Comparison of ENCODE assay signal across 1 cellular context in the genomic region with DNA sequence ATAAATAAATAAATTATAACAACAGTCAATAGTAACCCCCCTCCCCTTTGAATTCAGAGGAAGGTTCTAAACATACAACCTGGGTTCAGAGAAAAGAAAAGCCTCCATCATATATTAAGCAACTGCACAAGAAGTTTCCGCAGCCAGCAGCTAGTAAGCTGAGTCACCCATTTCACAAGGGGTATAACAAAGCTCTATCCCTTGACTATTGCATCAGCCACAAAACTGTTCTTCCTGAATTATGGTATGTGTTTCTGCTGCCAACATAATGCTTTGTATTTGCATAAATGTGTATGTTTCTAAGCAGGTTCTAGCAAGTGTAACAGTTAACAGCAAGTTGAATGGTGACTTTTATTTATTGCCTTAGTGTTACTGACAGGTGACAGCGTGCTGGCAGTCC.
TF ChIP-seq lines count a peak whose summit lies in the region.

No MANE protein-coding gene starts in this region.

TF ChIP-seq in SK-N-SH, 30 proteins besides CTCF, POLR2A, EP300 and RAD21 (continued from another document):
- TF ChIP-seq, protein P1, sequence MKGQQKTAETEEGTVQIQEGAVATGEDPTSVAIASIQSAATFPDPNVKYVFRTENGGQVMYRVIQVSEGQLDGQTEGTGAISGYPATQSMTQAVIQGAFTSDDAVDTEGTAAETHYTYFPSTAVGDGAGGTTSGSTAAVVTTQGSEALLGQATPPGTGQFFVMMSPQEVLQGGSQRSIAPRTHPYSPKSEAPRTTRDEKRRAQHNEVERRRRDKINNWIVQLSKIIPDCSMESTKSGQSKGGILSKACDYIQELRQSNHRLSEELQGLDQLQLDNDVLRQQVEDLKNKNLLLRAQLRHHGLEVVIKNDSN (IDR thresholded peaks at IDR 0.05; ENCODE audit: borderline replicate concordance, low read depth) = no peak
